In genomic region chr14:70707138-70708038, GRCh38 we compare ENCODE assay signal across 10 cellular contexts.
DNase-seq lines count a peak whose midpoint lies in the region; TF ChIP-seq lines count a peak whose summit lies in the region.
"Had no signal": no experiment of that assay in that cellular context is flagged by ENCODE, and none has a peak within 500 bp of the region (broad histone marks: within the 10 kb centered on the region; RNA-seq: fewer than 3 reads in every experiment).

No MANE protein-coding gene starts in this region.

- no peak for TF ChIP-seq CTCF in fibroblast of pulmonary artery (IDR thresholded peaks at IDR 0.05; ENCODE audit: low read length, missing control alignments)

- DNase-seq in NCI-H2107 treated with DMSO at 0.1 percent for 48 hours (lab: John Stamatoyannopoulos, UW; ENCODE audit: unreplicated experiment) (peak; percentile 31), NCI-H2107 (lab: John Stamatoyannopoulos, UW) (no peak), HCEC 1CT (peak; percentile 42), MV-4-11 (lab: John Stamatoyannopoulos, UW) (peak; percentile 82), fibroblast of pulmonary artery (ENCODE audit: low read depth) (peak; percentile 14), globus pallidus (ENCODE audit: low spot score) (no peak), NCI-H1092 (lab: John Stamatoyannopoulos, UW) (no peak)
- DNase-seq in activated CD4-positive, alpha-beta T cell treated with anti-CD3 and anti-CD28 coated beads for 4 hours: no peak

- H3K4me3 ChIP-seq in fibroblast of pulmonary artery (replicated peaks; ENCODE audit: low read depth, low read length): no peak overlapping the region
- H3K4me3 ChIP-seq: A549, tibial artery had no signal

Comparison
In these comparisons a context has a peak if more than half of its experiments do, and no peak if none do; other contexts are left out.
1. DNase-seq: peak in NCI-H2107 treated with DMSO at 0.1 percent for 48 hours (single experiment), HCEC 1CT (single experiment), MV-4-11 (single experiment) and fibroblast of pulmonary artery (single experiment); none in NCI-H2107 (single experiment), globus pallidus (single experiment), activated CD4-positive, alpha-beta T cell treated with anti-CD3 and anti-CD28 coated beads for 4 hours (0 of 2) and NCI-H1092 (single experiment).